9 cellular contexts compared by ENCODE assay signal in genomic region chr12:99974146-99974545, GRCh38. TPM values are rescaled to one million over a fixed set of nuclear protein-coding genes. Genes with fewer than 3 reads are reported as not detected.
"Had no signal": no experiment of that assay in that cellular context is flagged by ENCODE, and none has a peak within 500 bp of the region (broad histone marks: within the 10 kb centered on the region; RNA-seq: fewer than 3 reads in every experiment).

No MANE protein-coding gene starts in this region.

- H3K9ac ChIP-seq: GM23248 had no signal

- FAIRE-seq: HTR-8/SVneo, K562 had no signal

- DNase-seq: GM23248, GOT3, H7, HCEC 1CT, IMR-90, KG1 had no signal

- H2AFZ ChIP-seq: GM23248 had no signal

- ATAC-seq: K562 had no signal

- H3K4me3 ChIP-seq: GM23248, K562 had no signal

- H3K27ac ChIP-seq: GM23248 had no signal

RNA-seq across cellular contexts. Expression of gene ANKS1B, which starts 10.6 kb away (rescaled TPM):
- total RNA-seq: GM23248, HT-29 had no signal
- polyA plus RNA-seq: GM23248 had no signal
